Comparison of ENCODE assay signal across 17 cellular contexts in genomic region chr18:10052871-10053270, GRCh38.
"Had no signal": no experiment of that assay in that cellular context is flagged by ENCODE, and none has a peak within 500 bp of the region (broad histone marks: within the 10 kb centered on the region; RNA-seq: fewer than 3 reads in every experiment).

No MANE protein-coding gene starts in this region.

- H3K9ac ChIP-seq: neural progenitor cell had no signal

- H3K36me3 ChIP-seq: cardiac muscle cell, neural progenitor cell, tibial artery had no signal

- H3K27ac ChIP-seq: cardiac muscle cell, neural progenitor cell, tibial artery had no signal

- H3K9me3 ChIP-seq: tibial artery had no signal

- H2AFZ ChIP-seq: neural progenitor cell had no signal

- DNase-seq: activated CD4-positive, alpha-beta memory T cell treated with anti-CD3 and anti-CD28 coated beads, Interleukin-2, amount 10 ng/mL, durations not matched to agents 7 days and 5 days; activated CD4-positive, alpha-beta T cell treated with anti-CD3 and anti-CD28 coated beads, Interleukin-2, amount 10 ng/mL, durations not matched to agents 24 days and 14 days; activated effector memory CD4-positive, alpha-beta T cell treated with Interleukin-2 at 50 U/mL for 16 hours; activated naive CD4-positive, alpha-beta T cell treated with anti-CD3 and anti-CD28 coated beads for 36 hours; activated naive CD8-positive, alpha-beta T cell treated with anti-CD3 and anti-CD28 coated beads, Interleukin-2, amount 10 ng/mL, durations not matched to agents 7 days and 5 days; activated T-cell treated with anti-CD3 and anti-CD28 coated beads, Interleukin-2, amount 50 U/mL, for 72 hours; amniotic stem cell; effector memory CD4-positive, alpha-beta T cell; naive thymus-derived CD8-positive, alpha-beta T cell; stimulated activated CD4-positive, alpha-beta T cell treated with anti-CD3 and anti-CD28 coated beads, Interleukin-2, amount 100 ng/mL, for 48 hours; stimulated activated naive CD4-positive, alpha-beta T cell; T-helper 9 cell had no signal

- H3K27me3 ChIP-seq: cardiac muscle cell, neural progenitor cell, tibial artery had no signal

- ATAC-seq: activated T-cell treated with anti-CD3 and anti-CD28 coated beads, Interleukin-2, amount 50 U/mL, for 72 hours; left lobe of liver; naive thymus-derived CD8-positive, alpha-beta T cell had no signal

- H3K4me2 ChIP-seq: neural progenitor cell had no signal

- H3K4me3 ChIP-seq: cardiac muscle cell, lung, neural progenitor cell, tibial artery had no signal
